ENCODE assay signal across 26 cellular contexts in genomic region chr2:98219152-98219551, GRCh38.
DNase-seq lines count a peak whose midpoint lies in the region; ATAC-seq, FAIRE-seq and TF ChIP-seq lines count a peak whose summit lies in the region.
"Had no signal": no experiment of that assay in that cellular context is flagged by ENCODE, and none has a peak within 500 bp of the region (broad histone marks: within the 10 kb centered on the region; RNA-seq: fewer than 3 reads in every experiment).

No MANE protein-coding gene starts in this region.

- H3K4me1 Mint-ChIP-seq in endodermal cell, result no peaks in the 10 kb centered on the region
- H3K4me1 Mint-ChIP-seq: CD14-positive monocyte; CD4-positive, alpha-beta memory T cell; CD4-positive, CD25-positive, alpha-beta regulatory T cell had no signal

- H2BK20ac ChIP-seq in IMR-90 (ENCODE audit: low read depth, low read length), result no peak overlapping the region

- H4K20me1 ChIP-seq in IMR-90 (ENCODE audit: insufficient read depth, low read length) (no peaks in the 10 kb centered on the region), K562 (replicated peaks; ENCODE audit: control insufficient read depth, insufficient read depth, low read length) (no peaks in the 10 kb centered on the region)
- H4K20me1 ChIP-seq: BLaER1 had no signal

- BruUV-seq in IMR-90 (replicated peaks; lab: Mats Ljungman, UMichigan) (no TSS peak), K562 (replicated peaks; lab: Mats Ljungman, UMichigan) (no TSS peak)

- no peak overlapping the region for H3K4me3 Mint-ChIP-seq in endodermal cell
- H3K4me3 Mint-ChIP-seq: CD14-positive monocyte; CD4-positive, alpha-beta memory T cell; CD4-positive, CD25-positive, alpha-beta regulatory T cell; CD8-positive, alpha-beta memory T cell had no signal

- DNase-seq in IMR-90 (no peak), K562 (ENCODE audit: extremely low read depth in 1 of 4, low spot score in 3 of 4) (no peak), endodermal cell (no peak), G401 (ENCODE audit: low spot score) (no peak), NCI-H69 (lab: John Stamatoyannopoulos, UW) (no peak)
- DNase-seq: 8988T; ACHN; BE2C; C1 segment of cervical spinal cord; CD4-positive, alpha-beta memory T cell; CD4-positive, CD25-positive, alpha-beta regulatory T cell; CD8-positive, alpha-beta memory T cell; COR-L47; DMS 273 treated with DMSO at 0.1 percent for 48 hours; DMS153; DMS53; DMS79; DND-41; EL; GF-D8 had no signal

- CTCF ChIA-PET in IMR-90 (lab: Yijun Ruan, JAX), result no interaction called here
- CTCF ChIA-PET in K562 (lab: Yijun Ruan, JAX; ENCODE audit: low intra/inter-chr PET ratio), result no interaction called here

- H3K27ac ChIP-seq in IMR-90 (ENCODE audit: insufficient read depth, low read length) (no peak overlapping the region), K562 (ENCODE audit: extremely low read depth, low read depth, low read length) (no peak overlapping the region), endodermal cell (ENCODE audit: low read depth, low read length) (no peak overlapping the region)
- H3K27ac ChIP-seq: BLaER1 had no signal

- TF ChIP-seq CTCF in IMR-90 (conservative IDR thresholded peaks at IDR 0.05; ENCODE audit: low read depth, low read length) (no peak), K562 (IDR thresholded peaks at IDR 0.05 in 2 of 3, conservative IDR thresholded peaks at IDR 0.05 in 1 of 3; ENCODE audit: insufficient read depth in 2 of 3, low read depth in 1 of 3, low read length in 3 of 3) (no peak), endodermal cell (conservative IDR thresholded peaks at IDR 0.05) (no peak)

- H2AK9ac ChIP-seq in IMR-90 (replicated peaks; ENCODE audit: low read depth, low read length, poor library complexity), result no peak overlapping the region

- no peak overlapping the region for H3K23ac ChIP-seq in IMR-90 (ENCODE audit: low read depth, low read length)

- H3K36me3 Mint-ChIP-seq in endodermal cell (ENCODE audit: low read depth), result peaks cover 2% of the 10 kb centered on the region
- H3K36me3 Mint-ChIP-seq: CD14-positive monocyte; CD4-positive, CD25-positive, alpha-beta regulatory T cell; CD8-positive, alpha-beta memory T cell had no signal

- H3K4me2 ChIP-seq in IMR-90 (ENCODE audit: low read depth, low read length), result no peak overlapping the region
- H3K4me2 ChIP-seq in K562 (ENCODE audit: insufficient read depth, low read length), result no peak overlapping the region
- H3K4me2 ChIP-seq: BLaER1 had no signal

- H3K4me3 ChIP-seq in IMR-90 (ENCODE audit: insufficient read depth, low read depth, low read length), result no peak overlapping the region
- H3K4me3 ChIP-seq in K562, result no peak overlapping the region
- peak overlapping the region; percentile 45 for H3K4me3 ChIP-seq in endodermal cell (ENCODE audit: low read length)
- H3K4me3 ChIP-seq: BLaER1 had no signal

- no peak overlapping the region for H3K56ac ChIP-seq in IMR-90 (ENCODE audit: extremely low read depth, insufficient read depth, low read length)

- H3K36me3 ChIP-seq in IMR-90 (ENCODE audit: control insufficient read depth, insufficient read depth, low read length), result no peaks in the 10 kb centered on the region
- no peaks in the 10 kb centered on the region for H3K36me3 ChIP-seq in K562 (ENCODE audit: control insufficient read depth, insufficient read depth, low read length)
- no peaks in the 10 kb centered on the region for H3K36me3 ChIP-seq in endodermal cell (ENCODE audit: control insufficient read depth, insufficient read depth, low read length)
- H3K36me3 ChIP-seq: BE2C, BLaER1 had no signal

- H3K9ac ChIP-seq in IMR-90 (ENCODE audit: low read depth, low read length), result no peak overlapping the region
- no peak overlapping the region for H3K9ac ChIP-seq in K562 (ENCODE audit: insufficient read depth in 1 of 2, low read depth in 2 of 2, low read length in 2 of 2)
- no peak overlapping the region for H3K9ac ChIP-seq in endodermal cell (ENCODE audit: extremely low read depth, low read length, poor library complexity, severe bottlenecking)
- H3K9ac ChIP-seq: BLaER1 had no signal

- no peak for TF ChIP-seq RAD21 in IMR-90 (IDR thresholded peaks at IDR 0.05; ENCODE audit: low read length)
- no peak for TF ChIP-seq RAD21 in K562 (CRISPR knock-in tag; conservative IDR thresholded peaks at IDR 0.05 in 1 of 2, IDR thresholded peaks at IDR 0.05 in 1 of 2)

- FAIRE-seq in K562 (lab: Jason Lieb, UNC), result no peak
- FAIRE-seq: A204.1, G401.6, GM12891, GM19239 had no signal

- no peak overlapping the region for H2BK15ac ChIP-seq in IMR-90 (ENCODE audit: low read depth, low read length)

- no peak overlapping the region for H3K14ac ChIP-seq in IMR-90 (replicated peaks; ENCODE audit: low read depth, low read length)

- no peak overlapping the region for H4K8ac ChIP-seq in IMR-90 (ENCODE audit: low read depth in 2 of 2, low read length in 2 of 2)

- ATAC-seq in IMR-90 (ENCODE audit: low read depth) (no peak), K562 (no peak)

- H3K27ac Mint-ChIP-seq in endodermal cell, result no peak overlapping the region
- H3K27ac Mint-ChIP-seq: CD14-positive monocyte; CD4-positive, alpha-beta memory T cell; CD4-positive, CD25-positive, alpha-beta regulatory T cell; CD8-positive, alpha-beta memory T cell had no signal

- intact Hi-C loops in IMR-90 (cut with micrococcal nuclease), result no loop called here
- intact Hi-C loops in K562 (cut with micrococcal nuclease), result no loop called here

- no peak for TF ChIP-seq EP300 in K562 (IDR thresholded peaks at IDR 0.05; ENCODE audit: low read length)

- H4K5ac ChIP-seq in IMR-90 (ENCODE audit: low read depth, low read length), result no peak overlapping the region

- H2AFZ ChIP-seq in IMR-90 (replicated peaks; ENCODE audit: low read length, poor library complexity) (no peak overlapping the region), K562 (ENCODE audit: low read depth, low read length) (no peak overlapping the region)

- no peak overlapping the region for H2BK120ac ChIP-seq in IMR-90 (ENCODE audit: low read depth, low read length)

- H3K9me3 ChIP-seq in IMR-90 (ENCODE audit: control insufficient read depth, insufficient read depth, low read length) (no peaks in the 10 kb centered on the region), K562 (replicated peaks; ENCODE audit: control insufficient read depth, insufficient read depth, low read depth, low read length) (no peaks in the 10 kb centered on the region), endodermal cell (ENCODE audit: control insufficient read depth, low read length) (peaks cover 23% of the 10 kb centered on the region)
- H3K9me3 ChIP-seq: BE2C had no signal

- no peak overlapping the region for H3K4ac ChIP-seq in IMR-90 (ENCODE audit: low read depth, low read length)

- POLR2A ChIA-PET in IMR-90 (lab: Charles Lee; ENCODE audit: unreplicated experiment) (no interaction called here), K562 (lab: Yijun Ruan, JAX) (no interaction called here)

- H3K27me3 Mint-ChIP-seq in endodermal cell (ENCODE audit: insufficient read depth), result no peaks in the 10 kb centered on the region

- WGBS in IMR-90 (ENCODE audit: extremely low coverage in 2 of 2, insufficient read length in 1 of 2), 2 experiments, result no CpG with 5 or more reads among the region's 3 CpGs
- 2% methylated on average over 3 of the region's 3 CpGs for WGBS in K562 (ENCODE audit: insufficient coverage, low coverage, missing lambda C conversion rate)
- 89 to 91% methylated on average over 2 to 3 of the region's 3 CpGs for WGBS in endodermal cell (ENCODE audit: insufficient coverage in 1 of 2, insufficient read length in 1 of 2), 2 experiments

- H3K9me1 ChIP-seq in IMR-90 (ENCODE audit: insufficient read depth, low read length) (no peaks in the 10 kb centered on the region), K562 (ENCODE audit: control insufficient read depth, insufficient read depth, low read length) (no peaks in the 10 kb centered on the region)

- no peaks in the 10 kb centered on the region for H3K79me2 ChIP-seq in K562 (ENCODE audit: control insufficient read depth, insufficient read depth, low read length)

- dilution Hi-C loops in IMR-90 (cut with HindIII; ENCODE audit: low sequenced_read_pairs, unreplicated experiment), result no loop called here

- H3K18ac ChIP-seq in IMR-90 (ENCODE audit: low read depth, low read length), result no peak overlapping the region

- H3K4me1 ChIP-seq in IMR-90 (ENCODE audit: control insufficient read depth, insufficient read depth, low read length) (no peaks in the 10 kb centered on the region), K562 (replicated peaks in 1 of 2; ENCODE audit: control insufficient read depth in 2 of 2, insufficient read depth in 2 of 2, low read length in 2 of 2) (no peaks in the 10 kb centered on the region), endodermal cell (ENCODE audit: control insufficient read depth, insufficient read depth, low read length) (no peaks in the 10 kb centered on the region)
- H3K4me1 ChIP-seq: BE2C, BLaER1 had no signal

- H3K27me3 ChIP-seq in IMR-90 (ENCODE audit: control insufficient read depth, insufficient read depth, low read length), result no peaks in the 10 kb centered on the region
- H3K27me3 ChIP-seq in K562 (ENCODE audit: control insufficient read depth in 2 of 2, insufficient read depth in 2 of 2, low read length in 2 of 2), result peaks cover 5 to 20% of the 10 kb centered on the region in 2 experiments; a peak in 2 of 5 replicates
- H3K27me3 ChIP-seq in endodermal cell (ENCODE audit: control insufficient read depth, insufficient read depth, low read length, poor library complexity, severe bottlenecking), result no peaks in the 10 kb centered on the region
- H3K27me3 ChIP-seq: BE2C, BLaER1 had no signal

- H4K91ac ChIP-seq in IMR-90 (ENCODE audit: insufficient read depth, low read depth, low read length), result no peak overlapping the region

- no peak for TF ChIP-seq POLR2A in IMR-90 (IDR thresholded peaks at IDR 0.05; ENCODE audit: low read depth, low read length)
- TF ChIP-seq POLR2A in K562 (conservative IDR thresholded peaks at IDR 0.05), result no peak

- no peak overlapping the region for H2AK5ac ChIP-seq in IMR-90 (ENCODE audit: low read depth, low read length)

- H3K9me3 Mint-ChIP-seq in endodermal cell, result peaks cover 16% of the 10 kb centered on the region

- no peaks in the 10 kb centered on the region for H3K79me1 ChIP-seq in IMR-90 (ENCODE audit: low read depth in 1 of 2, low read length in 2 of 2)

- in situ Hi-C loops in IMR-90 (cut with MboI; ENCODE audit: low sequenced_read_pairs) (no loop called here), K562 (cut with MboI) (no loop called here), G401 (cut with HindIII; ENCODE audit: low sequenced_read_pairs) (no loop called here)

- no peak overlapping the region for H2BK5ac ChIP-seq in IMR-90 (ENCODE audit: low read depth, low read length, poor library complexity, severe bottlenecking)

TF ChIP-seq in IMR-90, 13 proteins besides CTCF, POLR2A, EP300 and RAD21:
- TF ChIP-seq FOS (IDR thresholded peaks at IDR 0.05; ENCODE audit: low read depth, low read length) (no peak), CEBPB (IDR thresholded peaks at IDR 0.05; ENCODE audit: low read depth, low read length) (peak; percentile 80)

TF ChIP-seq in K562, 482 proteins besides CTCF, POLR2A, EP300 and RAD21 (continues in another document):
- TF ChIP-seq CEBPB (tag; IDR thresholded peaks at IDR 0.05), result 0 out of 2 replicates have a peak, but pooled peaks have one; percentile 18
